In genomic region chr12:94761559-94761958, GRCh38 we compare ENCODE assay signal across 11 cellular contexts.
DNase-seq lines count a peak whose midpoint lies in the region; ATAC-seq and TF ChIP-seq lines count a peak whose summit lies in the region.
"Had no signal": no experiment of that assay in that cellular context is flagged by ENCODE, and none has a peak within 500 bp of the region (broad histone marks: within the 10 kb centered on the region; RNA-seq: fewer than 3 reads in every experiment).

No MANE protein-coding gene starts in this region.

- H3K27ac Mint-ChIP-seq in activated naive CD4-positive, alpha-beta T cell treated with anti-CD3 and anti-CD28 coated beads for 36 hours = no peak overlapping the region
- no peak overlapping the region for H3K27ac Mint-ChIP-seq in endodermal cell
- H3K27ac Mint-ChIP-seq in nephron progenitor cell = no peak overlapping the region
- H3K27ac Mint-ChIP-seq: activated naive CD4-positive, alpha-beta T cell treated with anti-CD3 and anti-CD28 coated beads, Interleukin-2, amount 10 ng/mL, durations not matched to agents 7 days and 5 days; CD4-positive, CD25-positive, alpha-beta regulatory T cell had no signal

- no peak overlapping the region for H3K9ac ChIP-seq in endodermal cell (ENCODE audit: extremely low read depth, low read length, poor library complexity, severe bottlenecking)

- H3K9me3 ChIP-seq in PC-9 (ENCODE audit: insufficient read depth, low read depth) (no peaks in the 10 kb centered on the region), endodermal cell (ENCODE audit: control insufficient read depth, low read length) (no peaks in the 10 kb centered on the region)

- no peaks in the 10 kb centered on the region for H3K27me3 Mint-ChIP-seq in activated naive CD4-positive, alpha-beta T cell treated with anti-CD3 and anti-CD28 coated beads for 36 hours (ENCODE audit: low read depth)
- H3K27me3 Mint-ChIP-seq in endodermal cell (ENCODE audit: insufficient read depth) = peaks cover 1% of the 10 kb centered on the region
- H3K27me3 Mint-ChIP-seq in nephron progenitor cell (ENCODE audit: low read depth, poor library complexity) = no peaks in the 10 kb centered on the region

- ATAC-seq in esophagus mucosa = peak; percentile 93

- 57% methylated on average over 1 of the region's 3 CpGs; no CpG with 5 or more reads in 1 of the 2 experiments for WGBS in endodermal cell (ENCODE audit: insufficient coverage in 1 of 2, insufficient read length in 1 of 2), 2 experiments

- no peaks in the 10 kb centered on the region for H3K36me3 Mint-ChIP-seq in activated naive CD4-positive, alpha-beta T cell treated with anti-CD3 and anti-CD28 coated beads for 36 hours (ENCODE audit: low read depth)
- H3K36me3 Mint-ChIP-seq in endodermal cell (ENCODE audit: low read depth) (no peaks in the 10 kb centered on the region), nephron progenitor cell (ENCODE audit: low read depth) (no peaks in the 10 kb centered on the region)
- H3K36me3 Mint-ChIP-seq: activated naive CD4-positive, alpha-beta T cell treated with anti-CD3 and anti-CD28 coated beads, Interleukin-2, amount 10 ng/mL, durations not matched to agents 7 days and 5 days; CD4-positive, CD25-positive, alpha-beta regulatory T cell had no signal

- intact Hi-C loops in activated naive CD4-positive, alpha-beta T cell treated with anti-CD3 and anti-CD28 coated beads for 36 hours (cut with micrococcal nuclease) = loop anchor here (5.0 kb wide), 1 partner anchor 614 kb away; the partner anchor contains the start of gene PLXNC1
- intact Hi-C loops in PC-9 (cut with micrococcal nuclease; ENCODE audit: unreplicated experiment) = loop anchor here (1.0 to 5.0 kb wide), 3 partner anchors 117 to 164 kb away; no protein-coding TSS in a partner anchor

- H3K9me3 Mint-ChIP-seq in activated naive CD4-positive, alpha-beta T cell treated with anti-CD3 and anti-CD28 coated beads for 36 hours = no peaks in the 10 kb centered on the region
- no peaks in the 10 kb centered on the region for H3K9me3 Mint-ChIP-seq in endodermal cell
- no peaks in the 10 kb centered on the region for H3K9me3 Mint-ChIP-seq in nephron progenitor cell
- H3K9me3 Mint-ChIP-seq: activated naive CD4-positive, alpha-beta T cell treated with anti-CD3 and anti-CD28 coated beads, Interleukin-2, amount 10 ng/mL, durations not matched to agents 7 days and 5 days had no signal

- no peak overlapping the region for H2AFZ ChIP-seq in PC-9

- no peak overlapping the region for H3K4me3 Mint-ChIP-seq in activated naive CD4-positive, alpha-beta T cell treated with anti-CD3 and anti-CD28 coated beads for 36 hours
- no peak overlapping the region for H3K4me3 Mint-ChIP-seq in endodermal cell
- no peak overlapping the region for H3K4me3 Mint-ChIP-seq in nephron progenitor cell
- H3K4me3 Mint-ChIP-seq: activated naive CD4-positive, alpha-beta T cell treated with anti-CD3 and anti-CD28 coated beads, Interleukin-2, amount 10 ng/mL, durations not matched to agents 7 days and 5 days; CD4-positive, CD25-positive, alpha-beta regulatory T cell had no signal

- no peaks in the 10 kb centered on the region for H3K36me3 ChIP-seq in PC-9 (ENCODE audit: low read depth)
- H3K36me3 ChIP-seq in endodermal cell (ENCODE audit: control insufficient read depth, insufficient read depth, low read length) = no peaks in the 10 kb centered on the region

- no peak overlapping the region for H3K4me3 ChIP-seq in PC-9
- no peak overlapping the region for H3K4me3 ChIP-seq in retinal pigment epithelial cell (ENCODE audit: low read length)
- H3K4me3 ChIP-seq in endodermal cell (ENCODE audit: low read length) = no peak overlapping the region

- H3K9me2 ChIP-seq in PC-9 (ENCODE audit: insufficient read depth) = no peaks in the 10 kb centered on the region

- CTCF ChIA-PET in activated naive CD4-positive, alpha-beta T cell treated with anti-CD3 and anti-CD28 coated beads for 36 hours (lab: Charles Lee) = interaction anchor here (0.6 to 2.7 kb wide), 7 partner anchors 10 to 156 kb away, joined by 3 to 13 read pairs (median 4); no protein-coding TSS in a partner anchor
- CTCF ChIA-PET in PC-9 (lab: Charles Lee) = interaction anchor here (0.6 kb wide), 1 partner anchor 33 kb away, joined by 7 read pairs; no protein-coding TSS in a partner anchor

- TF ChIP-seq CTCF in PC-9 (conservative IDR thresholded peaks at IDR 0.05) (no peak), retinal pigment epithelial cell (conservative IDR thresholded peaks at IDR 0.05; ENCODE audit: low read depth, low read length) (no peak), endodermal cell (conservative IDR thresholded peaks at IDR 0.05) (no peak), nephron progenitor cell (IDR thresholded peaks at IDR 0.05) (no peak)

- H3K4me2 ChIP-seq in PC-9 = peak overlapping the region; percentile 30; the same call in 1 of the 2 replicates

- peaks cover 30% of the 10 kb centered on the region for H3K4me1 ChIP-seq in PC-9 (replicated peaks; ENCODE audit: insufficient read depth)
- H3K4me1 ChIP-seq in endodermal cell (ENCODE audit: control insufficient read depth, insufficient read depth, low read length) = no peaks in the 10 kb centered on the region

- DNase-seq in activated naive CD4-positive, alpha-beta T cell treated with anti-CD3 and anti-CD28 coated beads for 36 hours = peak; percentile 7
- no peak for DNase-seq in activated naive CD4-positive, alpha-beta T cell (lab: John Stamatoyannopoulos, UW)
- DNase-seq in PC-9 (peak; percentile 52 to 87), retinal pigment epithelial cell (ENCODE audit: low read depth) (peak; percentile 85), endodermal cell (no peak), SKM-1 treated with dmso at 0.1 percent for 144 hours (lab: John Stamatoyannopoulos, UW; ENCODE audit: unreplicated experiment) (no peak), nephron progenitor cell (no peak)
- DNase-seq: activated naive CD4-positive, alpha-beta T cell treated with anti-CD3 and anti-CD28 coated beads, Interleukin-2, amount 10 ng/mL, durations not matched to agents 7 days and 5 days; CD4-positive, CD25-positive, alpha-beta regulatory T cell; NCI-H446 treated with DMSO at 0.1 percent for 48 hours had no signal

- no peaks in the 10 kb centered on the region for H3K79me2 ChIP-seq in PC-9 (ENCODE audit: low read depth)

- POLR2A ChIA-PET in PC-9 (lab: Charles Lee; ENCODE audit: unreplicated experiment) = interaction anchor here (0.5 to 0.8 kb wide), 3 partner anchors 62 to 201 kb away, joined by 3 to 15 read pairs (median 8); no protein-coding TSS in a partner anchor

- peaks cover 7% of the 10 kb centered on the region; the same call in 1 of the 2 replicates for H3F3A ChIP-seq in PC-9 (ENCODE audit: insufficient read depth, low read depth)

- H3K27me3 ChIP-seq in PC-9 (ENCODE audit: insufficient read depth, low read depth) (no peaks in the 10 kb centered on the region), endodermal cell (ENCODE audit: control insufficient read depth, insufficient read depth, low read length, poor library complexity, severe bottlenecking) (no peaks in the 10 kb centered on the region)

- H3K4me1 Mint-ChIP-seq in activated naive CD4-positive, alpha-beta T cell treated with anti-CD3 and anti-CD28 coated beads for 36 hours (ENCODE audit: low read depth) = peaks cover 2% of the 10 kb centered on the region
- H3K4me1 Mint-ChIP-seq in endodermal cell (no peaks in the 10 kb centered on the region), nephron progenitor cell (peaks cover 48% of the 10 kb centered on the region)

- H4K20me1 ChIP-seq in PC-9 (ENCODE audit: insufficient read depth) = no peaks in the 10 kb centered on the region

- no TSS peak for BruUV-seq in PC-9 (replicated peaks; lab: Mats Ljungman, UMichigan)

- peak overlapping the region; percentile 51 for H3K27ac ChIP-seq in PC-9
- H3K27ac ChIP-seq in endodermal cell (ENCODE audit: low read depth, low read length) = no peak overlapping the region

Comparison
In these comparisons a context has a peak if more than half of its experiments do, and no peak if none do; other contexts are left out.
1. DNase-seq: peak in activated naive CD4-positive, alpha-beta T cell treated with anti-CD3 and anti-CD28 coated beads for 36 hours (single experiment), PC-9 (2 of 2) and retinal pigment epithelial cell (single experiment); none in activated naive CD4-positive, alpha-beta T cell (0 of 4), endodermal cell (single experiment), SKM-1 treated with dmso at 0.1 percent for 144 hours (single experiment) and nephron progenitor cell (single experiment).